Comparison of ENCODE assay signal across 8 cellular contexts in the genomic region with DNA sequence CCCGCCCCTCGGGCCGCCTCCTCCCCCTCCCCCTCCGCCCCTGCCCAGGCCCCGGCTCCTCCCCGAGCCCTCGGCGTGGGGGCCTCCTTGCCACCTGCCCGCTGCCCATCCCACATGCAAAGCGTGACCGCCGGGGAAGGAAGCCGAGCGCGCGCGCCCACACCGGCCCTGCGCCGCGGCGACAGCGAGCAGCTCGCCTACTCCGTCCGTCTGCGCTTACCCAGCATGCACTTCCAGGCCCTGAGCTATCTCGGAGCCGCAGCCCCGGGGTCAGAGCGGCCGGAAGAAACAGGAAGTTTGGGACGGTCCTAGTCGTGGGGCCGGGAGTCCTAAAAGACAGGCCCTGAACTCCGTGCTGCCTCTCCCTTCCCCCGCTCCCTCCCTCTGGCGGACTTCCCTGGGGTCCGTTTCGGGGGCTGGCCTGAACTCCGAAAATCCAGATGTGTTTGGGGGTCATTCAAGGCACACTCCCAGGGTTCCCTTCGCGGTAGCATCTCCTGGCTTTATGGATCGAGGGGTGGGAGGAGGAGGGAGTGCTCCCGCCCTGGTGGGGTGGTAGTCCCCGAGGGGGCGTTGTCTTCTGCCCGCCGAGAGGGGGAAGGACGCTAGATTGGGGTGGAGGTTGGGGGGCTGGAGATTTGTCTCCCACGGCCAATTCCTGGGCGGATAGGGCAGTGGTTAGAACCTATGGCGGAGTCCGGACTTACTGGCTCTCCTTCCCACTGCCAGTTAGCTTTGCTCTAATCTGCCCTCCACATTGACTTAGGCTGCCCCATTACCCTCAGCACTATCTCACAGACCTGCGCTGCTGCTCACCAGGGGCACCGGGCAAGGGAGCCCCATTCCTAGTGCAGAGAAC. TPM values are rescaled to one million over a fixed set of nuclear protein-coding genes. Genes with fewer than 3 reads are reported as not detected.
DNase-seq lines count a peak whose midpoint lies in the region; ATAC-seq and TF ChIP-seq lines count a peak whose summit lies in the region.

No MANE protein-coding gene starts in this region.

- H3K27ac ChIP-seq in KMS-11 (no peak overlapping the region), duodenal mucosa (ENCODE audit: low read depth, low read length) (no peak overlapping the region), lower lobe of right lung (peak overlapping the region; percentile 68)

- peak overlapping the region; percentile 72 to 73 for H3K4me3 Mint-ChIP-seq in stimulated activated naive CD8-positive, alpha-beta T cell treated with anti-CD3 and anti-CD28 coated beads, Interleukin-15, amount 100 ng/mL, for 72 hours

- intact Hi-C loops in lower lobe of right lung (cut with DNase I) = no loop called here

- H3K27ac Mint-ChIP-seq in stimulated activated naive CD8-positive, alpha-beta T cell treated with anti-CD3 and anti-CD28 coated beads, Interleukin-15, amount 100 ng/mL, for 72 hours = no peak overlapping the region

- ATAC-seq in GM21737 (IDR thresholded peaks at IDR 0.05; ENCODE audit: unreplicated experiment) (peak; percentile 56), lower lobe of right lung (peak; percentile 83 to 88)
- ATAC-seq in stimulated activated naive CD8-positive, alpha-beta T cell treated with anti-CD3 and anti-CD28 coated beads, Interleukin-15, amount 100 ng/mL, for 72 hours = peak; percentile 75

- H3K36me3 ChIP-seq in KMS-11 (ENCODE audit: insufficient read depth) (no peaks in the 10 kb centered on the region), duodenal mucosa (ENCODE audit: control insufficient read depth in 1 of 2, insufficient read depth in 2 of 2, low read length in 2 of 2) (no peaks in the 10 kb centered on the region), lower lobe of right lung (no peaks in the 10 kb centered on the region)

- no peaks in the 10 kb centered on the region for H3K9me3 Mint-ChIP-seq in stimulated activated naive CD8-positive, alpha-beta T cell treated with anti-CD3 and anti-CD28 coated beads, Interleukin-15, amount 100 ng/mL, for 72 hours

- peaks cover 29% of the 10 kb centered on the region for H3K4me1 Mint-ChIP-seq in stimulated activated naive CD8-positive, alpha-beta T cell treated with anti-CD3 and anti-CD28 coated beads, Interleukin-15, amount 100 ng/mL, for 72 hours

- H3K4me1 ChIP-seq in KMS-11 (ENCODE audit: low read depth, poor library complexity, severe bottlenecking) (peaks cover 32% of the 10 kb centered on the region), duodenal mucosa (ENCODE audit: control insufficient read depth in 1 of 2, insufficient read depth in 2 of 2, low read length in 2 of 2) (peaks cover 16% of the 10 kb centered on the region in 2 donors), lower lobe of right lung (peaks cover 7% of the 10 kb centered on the region)

- TF ChIP-seq CTCF in KMS-11 (conservative IDR thresholded peaks at IDR 0.05; ENCODE audit: low read depth, low read length) (no peak), lower lobe of right lung (IDR thresholded peaks at IDR 0.05) (no peak)

- H3K79me2 ChIP-seq in KMS-11 (ENCODE audit: insufficient read depth, low read depth) = no peaks in the 10 kb centered on the region

- H4K20me1 ChIP-seq in KMS-11 (ENCODE audit: insufficient read depth) = no peaks in the 10 kb centered on the region

- H3K27me3 ChIP-seq in KMS-11 (ENCODE audit: insufficient read depth, low read depth) (no peaks in the 10 kb centered on the region), duodenal mucosa (ENCODE audit: control insufficient read depth in 1 of 2, insufficient read depth in 2 of 2, low read length in 2 of 2) (no peaks in the 10 kb centered on the region), lower lobe of right lung (ENCODE audit: low read depth) (no peaks in the 10 kb centered on the region)

- H3K4me3 ChIP-seq in KMS-11 (IDR thresholded peaks at IDR 0.05; ENCODE audit: insufficient read depth, low read depth, low read length) (no peak overlapping the region), duodenal mucosa (ENCODE audit: low read depth in 1 of 2, low read length in 2 of 2) (peak overlapping the region; percentile 55 to 69), lower lobe of right lung (peak overlapping the region; percentile 49)

- peak; percentile 25 for DNase-seq in NCI-H2171 treated with DMSO at 0.1 percent for 48 hours (lab: John Stamatoyannopoulos, UW)
- no peak for DNase-seq in NCI-H2171 (lab: John Stamatoyannopoulos, UW)
- peak in 3 of 5 donors; percentile 15 to 69 (median 29) for DNase-seq in T-helper 1 cell
- DNase-seq in lower lobe of right lung = peak; percentile 86
- peak; percentile 42 to 70 for DNase-seq in stimulated activated naive CD8-positive, alpha-beta T cell treated with anti-CD3 and anti-CD28 coated beads, Interleukin-15, amount 100 ng/mL, for 72 hours

- peak overlapping the region; percentile 59; the same call in 1 of the 2 replicates for H3K9ac ChIP-seq in KMS-11
- H3K9ac ChIP-seq in duodenal mucosa (ENCODE audit: low read depth in 1 of 2, low read length in 2 of 2) = peak overlapping the region in 1 of 2 donors; percentile 54

- peak overlapping the region; percentile 66 for H3K4me2 ChIP-seq in KMS-11

- no peaks in the 10 kb centered on the region for H3K27me3 Mint-ChIP-seq in stimulated activated naive CD8-positive, alpha-beta T cell treated with anti-CD3 and anti-CD28 coated beads, Interleukin-15, amount 100 ng/mL, for 72 hours

- peak overlapping the region; percentile 79 for H2AFZ ChIP-seq in KMS-11 (ENCODE audit: low read depth)

- H3K9me3 ChIP-seq in duodenal mucosa (ENCODE audit: control insufficient read depth in 1 of 2, low read length in 2 of 2) (no peaks in the 10 kb centered on the region), lower lobe of right lung (no peaks in the 10 kb centered on the region)

RNA-seq across cellular contexts. Expression of gene BCORL1, which starts 25.0 kb away (rescaled TPM):
- 13.6 TPM for total RNA-seq in lower lobe of right lung

RNA-seq across cellular contexts. Expression of gene UTP14A, which starts 51.5 kb away (rescaled TPM):
- total RNA-seq in lower lobe of right lung = 15.0 TPM
